16 cellular contexts compared by ENCODE assay signal in genomic region chr11:126764221-126764620, GRCh38.
DNase-seq lines count a peak whose midpoint lies in the region; ATAC-seq and TF ChIP-seq lines count a peak whose summit lies in the region.
"Had no signal": no experiment of that assay in that cellular context is flagged by ENCODE, and none has a peak within 500 bp of the region (broad histone marks: within the 10 kb centered on the region; RNA-seq: fewer than 3 reads in every experiment).

No MANE protein-coding gene starts in this region.

- in situ Hi-C loops in GM23248 (cut with MboI) = no loop called here

- 66 to 71% methylated on average over 10 of the region's 10 CpGs for WGBS in GM23248 (ENCODE audit: low coverage in 1 of 2, low lambda C conversion rate in 2 of 2, missing lambda C conversion rate in 2 of 2), 2 experiments

- H3K36me3 ChIP-seq in GM23248 (ENCODE audit: low read depth) (no peaks in the 10 kb centered on the region), PC-9 (ENCODE audit: low read depth) (no peaks in the 10 kb centered on the region)
- H3K36me3 ChIP-seq: ovary had no signal

- POLR2A ChIA-PET in PC-9 (lab: Charles Lee; ENCODE audit: unreplicated experiment) = no interaction called here

- no peaks in the 10 kb centered on the region for H3K4me1 ChIP-seq in GM23248 (ENCODE audit: insufficient read depth)
- no peaks in the 10 kb centered on the region for H3K4me1 ChIP-seq in PC-9 (replicated peaks; ENCODE audit: insufficient read depth)

- no peak overlapping the region for H3K9ac ChIP-seq in GM23248

- BruUV-seq in PC-9 (replicated peaks; lab: Mats Ljungman, UMichigan) = no TSS peak

- H3K36me3 Mint-ChIP-seq in effector memory CD8-positive, alpha-beta T cell (ENCODE audit: insufficient read depth) = no peaks in the 10 kb centered on the region

- H3K27me3 ChIP-seq in GM23248 (replicated peaks; ENCODE audit: insufficient read depth) (no peaks in the 10 kb centered on the region), PC-9 (ENCODE audit: insufficient read depth, low read depth) (peaks cover 35% of the 10 kb centered on the region)
- H3K27me3 ChIP-seq: ovary had no signal

- H3K27me3 Mint-ChIP-seq in effector memory CD8-positive, alpha-beta T cell = no peaks in the 10 kb centered on the region

- CTCF ChIA-PET in PC-9 (lab: Charles Lee) = no interaction called here

- H3K4me1 Mint-ChIP-seq in effector memory CD8-positive, alpha-beta T cell (ENCODE audit: low read depth in 2 of 2) = peaks cover 0 to 1% of the 10 kb centered on the region in 2 donors

- no peak overlapping the region for H3K4me3 Mint-ChIP-seq in effector memory CD8-positive, alpha-beta T cell

- H3K9me3 Mint-ChIP-seq in effector memory CD8-positive, alpha-beta T cell = peaks cover 4 to 6% of the 10 kb centered on the region in 2 donors

- ATAC-seq in effector memory CD8-positive, alpha-beta T cell (replicated peaks) = no peak

- H3F3A ChIP-seq in GM23248 (ENCODE audit: insufficient read depth) = no peaks in the 10 kb centered on the region
- H3F3A ChIP-seq in PC-9 (ENCODE audit: insufficient read depth, low read depth) = no peaks in the 10 kb centered on the region

- no peaks in the 10 kb centered on the region for H3K9me3 ChIP-seq in GM23248 (ENCODE audit: low read depth)
- no peaks in the 10 kb centered on the region for H3K9me3 ChIP-seq in PC-9 (ENCODE audit: insufficient read depth, low read depth)
- H3K9me3 ChIP-seq: ovary had no signal

- peak; percentile 18 for DNase-seq in AG20443 (ENCODE audit: low spot score)
- peak; percentile 8 for DNase-seq in GM23248
- DNase-seq in NCI-H526 treated with DMSO at 0.1 percent for 48 hours (lab: John Stamatoyannopoulos, UW) = peak; percentile 63
- DNase-seq in foreskin fibroblast = peak in 1 of 2 donors; percentile 16
- DNase-seq in cortex of kidney (lab: John Stamatoyannopoulos, UW) = no peak
- DNase-seq in PC-9 = no peak
- no peak for DNase-seq in effector memory CD8-positive, alpha-beta T cell
- no peak for DNase-seq in central memory CD4-positive, alpha-beta T cell
- DNase-seq: activated CD8-positive, alpha-beta memory T cell treated with anti-CD3 and anti-CD28 coated beads, Interleukin-2, amount 50 U/mL, for 48 hours; COR-L47; effector CD4-positive, alpha-beta T cell; Kasumi-1; ovary; stimulated activated CD4-positive, alpha-beta T cell treated with anti-CD3 and anti-CD28 coated beads, Interleukin-1b, Interleukin-23, amount 100 ng/mL, for 48 hours; stimulated activated naive CD4-positive, alpha-beta T cell treated with Interleukin-2 at 50 U/mL for 16 hours had no signal

- H4K20me1 ChIP-seq in GM23248 (ENCODE audit: insufficient read depth) = no peaks in the 10 kb centered on the region
- H4K20me1 ChIP-seq in PC-9 (ENCODE audit: insufficient read depth) = no peaks in the 10 kb centered on the region

- H2AFZ ChIP-seq in GM23248 (no peak overlapping the region), PC-9 (no peak overlapping the region)

- no peak overlapping the region for H3K27ac Mint-ChIP-seq in effector memory CD8-positive, alpha-beta T cell

- H3K4me3 ChIP-seq in GM23248 (no peak overlapping the region), foreskin fibroblast (ENCODE audit: low read depth in 1 of 2, low read length in 2 of 2) (no peak overlapping the region), PC-9 (no peak overlapping the region)
- H3K4me3 ChIP-seq: lung, ovary had no signal

- H3K9me2 ChIP-seq in GM23248 (ENCODE audit: insufficient read depth) (no peaks in the 10 kb centered on the region), PC-9 (ENCODE audit: insufficient read depth) (no peaks in the 10 kb centered on the region)

- H3K27ac ChIP-seq in GM23248 (no peak overlapping the region), PC-9 (no peak overlapping the region)
- H3K27ac ChIP-seq: ovary had no signal

- intact Hi-C loops in PC-9 (cut with micrococcal nuclease; ENCODE audit: unreplicated experiment) = loop anchor here (10.0 kb wide), 1 partner anchor 159 kb away; no protein-coding TSS in a partner anchor

- no peaks in the 10 kb centered on the region for H3K79me2 ChIP-seq in GM23248 (ENCODE audit: insufficient read depth)
- H3K79me2 ChIP-seq in PC-9 (ENCODE audit: low read depth) = no peaks in the 10 kb centered on the region

- TF ChIP-seq CTCF in foreskin fibroblast (IDR thresholded peaks at IDR 0.05; ENCODE audit: low read depth, low read length) = peak; percentile 27
- TF ChIP-seq CTCF in PC-9 (conservative IDR thresholded peaks at IDR 0.05) = no peak

- no peak overlapping the region for H3K4me2 ChIP-seq in GM23248 (ENCODE audit: unreplicated experiment)
- no peak overlapping the region for H3K4me2 ChIP-seq in PC-9

Comparison
In these comparisons a context has a peak if more than half of its experiments do, and no peak if none do; other contexts are left out.
1. DNase-seq: peak in AG20443 (single experiment), GM23248 (single experiment) and NCI-H526 treated with DMSO at 0.1 percent for 48 hours (single experiment); none in cortex of kidney (single experiment), PC-9 (0 of 2), effector memory CD8-positive, alpha-beta T cell (0 of 3) and central memory CD4-positive, alpha-beta T cell (single experiment).